In the genomic region with DNA sequence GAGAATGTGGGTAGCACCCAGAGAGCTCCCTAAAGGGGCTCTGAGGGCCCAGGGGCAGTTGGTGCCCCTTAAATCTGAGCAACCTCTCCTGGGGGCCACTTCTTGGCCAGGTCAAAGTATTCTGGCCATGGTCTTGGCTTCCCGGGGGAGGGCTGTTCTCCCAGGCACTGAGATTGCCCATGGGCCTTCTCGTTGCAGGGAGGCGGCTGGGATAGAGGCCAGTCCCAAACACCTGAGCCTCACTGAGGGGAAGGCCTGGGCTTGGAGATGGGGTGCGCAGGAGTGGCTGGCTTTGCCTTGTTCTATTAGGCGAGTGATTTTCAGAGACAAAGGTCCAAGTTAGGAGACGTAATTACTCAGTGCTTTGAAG, we compare ENCODE assay signal across 29 cellular contexts.
"Had no signal": no experiment of that assay in that cellular context is flagged by ENCODE, and none has a peak within 500 bp of the region (broad histone marks: within the 10 kb centered on the region; RNA-seq: fewer than 3 reads in every experiment).

No MANE protein-coding gene starts in this region.

- H3K4me3 ChIP-seq: ovary, psoas muscle, right lobe of liver, sigmoid colon, stomach, thoracic aorta, thyroid gland, tibial nerve, upper lobe of left lung, uterus had no signal

- H3K27ac Mint-ChIP-seq: naive thymus-derived CD8-positive, alpha-beta T cell; natural killer cell treated with Interleukin-12 subunit alpha and Interleukin-12 subunit beta and Interleukin-15 and Interleukin-18, amount 100 ng/mL, for 72 hours; nephron progenitor cell; progenitor cell of endocrine pancreas; stimulated activated effector memory CD8-positive, alpha-beta T cell treated with anti-CD3 and anti-CD28 coated beads, Interleukin-12 subunit alpha, Interleukin-12 subunit beta, amount 100 ng/mL, for 72 hours; stimulated activated naive B cell treated with anti-CD40 and anti-IgM and Interleukin-4, amounts not matched to agents 10 μg/mL and 1 μg/mL and 100 μg/mL, for 72 hours; stimulated activated naive CD8-positive, alpha-beta T cell treated with anti-CD3 and anti-CD28 coated beads, Interleukin-15, Interleukin-2, amounts not matched to agents 100 ng/mL and 50 ng/mL, for 24 hours had no signal

- H3K4me3 Mint-ChIP-seq: naive thymus-derived CD8-positive, alpha-beta T cell; natural killer cell treated with Interleukin-12 subunit alpha and Interleukin-12 subunit beta and Interleukin-15 and Interleukin-18, amount 100 ng/mL, for 72 hours; nephron progenitor cell; neural crest cell; stimulated activated effector memory CD8-positive, alpha-beta T cell treated with anti-CD3 and anti-CD28 coated beads, Interleukin-12 subunit alpha, Interleukin-12 subunit beta, amount 100 ng/mL, for 72 hours; stimulated activated naive B cell treated with anti-CD40 and anti-IgM and Interleukin-4, amounts not matched to agents 10 μg/mL and 1 μg/mL and 100 μg/mL, for 72 hours; stimulated activated naive CD8-positive, alpha-beta T cell treated with anti-CD3 and anti-CD28 coated beads, Interleukin-15, Interleukin-2, amounts not matched to agents 100 ng/mL and 50 ng/mL, for 24 hours had no signal

- ATAC-seq: naive thymus-derived CD8-positive, alpha-beta T cell; natural killer cell treated with Interleukin-12 subunit alpha and Interleukin-12 subunit beta and Interleukin-15 and Interleukin-18, amount 100 ng/mL, for 72 hours; psoas muscle; right cardiac atrium; right lobe of liver; stimulated activated effector memory CD8-positive, alpha-beta T cell treated with anti-CD3 and anti-CD28 coated beads, Interleukin-12 subunit alpha, Interleukin-12 subunit beta, amount 100 ng/mL, for 72 hours; stimulated activated naive B cell treated with anti-CD40 and anti-IgM and Interleukin-4, amounts not matched to agents 10 μg/mL and 1 μg/mL and 100 μg/mL, for 72 hours had no signal

- H3K36me3 Mint-ChIP-seq: natural killer cell treated with Interleukin-12 subunit alpha and Interleukin-12 subunit beta and Interleukin-15 and Interleukin-18, amount 100 ng/mL, for 72 hours; stimulated activated effector memory CD8-positive, alpha-beta T cell treated with anti-CD3 and anti-CD28 coated beads, Interleukin-12 subunit alpha, Interleukin-12 subunit beta, amount 100 ng/mL, for 72 hours had no signal

- H3K27me3 Mint-ChIP-seq: naive thymus-derived CD8-positive, alpha-beta T cell; progenitor cell of endocrine pancreas; stimulated activated naive B cell treated with anti-CD40 and anti-IgM and Interleukin-4, amounts not matched to agents 10 μg/mL and 1 μg/mL and 100 μg/mL, for 72 hours; stimulated activated naive CD8-positive, alpha-beta T cell treated with anti-CD3 and anti-CD28 coated beads, Interleukin-15, Interleukin-2, amounts not matched to agents 100 ng/mL and 50 ng/mL, for 24 hours had no signal

- H3K9me3 ChIP-seq: neutrophil, ovary, psoas muscle, right lobe of liver, sigmoid colon, stomach, thoracic aorta, thyroid gland, upper lobe of left lung, uterus had no signal

- H3K27me3 ChIP-seq: neutrophil, ovary, right lobe of liver, sigmoid colon, stomach, thyroid gland, tibial nerve, upper lobe of left lung, uterus had no signal

- H3K9me3 Mint-ChIP-seq: natural killer cell treated with Interleukin-12 subunit alpha and Interleukin-12 subunit beta and Interleukin-15 and Interleukin-18, amount 100 ng/mL, for 72 hours; stimulated activated effector memory CD8-positive, alpha-beta T cell treated with anti-CD3 and anti-CD28 coated beads, Interleukin-12 subunit alpha, Interleukin-12 subunit beta, amount 100 ng/mL, for 72 hours had no signal

- H3K36me3 ChIP-seq: neutrophil, ovary, right lobe of liver, uterus had no signal

- H2AFZ ChIP-seq: parathyroid adenoma had no signal

- H3K9ac ChIP-seq: parathyroid adenoma had no signal

- DNase-seq: naive thymus-derived CD8-positive, alpha-beta T cell; nephron progenitor cell; nucleus accumbens; ovary; psoas muscle; right cardiac atrium; right lobe of liver; sigmoid colon; small intestine; stimulated activated CD4-positive, alpha-beta T cell treated with anti-CD3 and anti-CD28 coated beads, Interleukin-15, amount 100 ng/mL, for 24 hours; stimulated activated CD4-positive, alpha-beta T cell treated with anti-CD3 and anti-CD28 coated beads, Interleukin-2, amount 100 ng/mL, for 24 hours; stimulated activated CD4-positive, alpha-beta T cell treated with anti-CD3 and anti-CD28 coated beads, Interleukin-2, amount 100 ng/mL, for 48 hours; stimulated activated CD4-positive, alpha-beta T cell treated with anti-CD3 and anti-CD28 coated beads, Interleukin-4, amount 100 ng/mL, for 24 hours; stimulated activated naive B cell treated with anti-CD40 and anti-IgM and Interleukin-4, amounts not matched to agents 10 μg/mL and 1 μg/mL and 100 μg/mL, for 72 hours; stimulated activated naive CD4-positive, alpha-beta T cell treated with Interleukin-2 at 50 U/mL for 16 hours; stomach; thyroid gland; trophoblast cell; uterus had no signal

- H3K4me1 ChIP-seq: parathyroid adenoma, psoas muscle, right lobe of liver, sigmoid colon, stomach, thyroid gland, tibial nerve, upper lobe of left lung, uterus had no signal

- H3K79me2 ChIP-seq: parathyroid adenoma had no signal

- H3K4me1 Mint-ChIP-seq: nephron progenitor cell; neural crest cell; stimulated activated naive B cell treated with anti-CD40 and anti-IgM and Interleukin-4, amounts not matched to agents 10 μg/mL and 1 μg/mL and 100 μg/mL, for 72 hours had no signal

- H3K27ac ChIP-seq: neutrophil, ovary, parathyroid adenoma, psoas muscle, right lobe of liver, sigmoid colon, stomach, thoracic aorta, thyroid gland, tibial nerve, upper lobe of left lung, uterus had no signal
